ENCODE assay signal across 19 cellular contexts in genomic region chr3:5657109-5657508, GRCh38.
"Had no signal": no experiment of that assay in that cellular context is flagged by ENCODE, and none has a peak within 500 bp of the region (broad histone marks: within the 10 kb centered on the region; RNA-seq: fewer than 3 reads in every experiment).

No MANE protein-coding gene starts in this region.

- H3K9me3 ChIP-seq: ascending aorta had no signal

- H3K36me3 ChIP-seq: ascending aorta, suprapubic skin, WERI-Rb-1 had no signal

- H3K4me3 ChIP-seq: ascending aorta, suprapubic skin had no signal

- H3K27me3 ChIP-seq: ascending aorta, foreskin keratinocyte, suprapubic skin had no signal

- ATAC-seq: activated CD8-positive, alpha-beta T cell treated with anti-CD3 and anti-CD28 coated beads for 36 hours; activated T-cell treated with anti-CD3 and anti-CD28 coated beads, Interleukin-2, amount 50 U/mL, for 72 hours; foreskin keratinocyte; left lobe of liver; stimulated activated naive CD8-positive, alpha-beta T cell treated with anti-CD3 and anti-CD28 coated beads, Interleukin-15, Interleukin-2, amounts not matched to agents 100 U/mL and 50 U/mL, for 24 hours had no signal

- H3K27ac ChIP-seq: ascending aorta, foreskin keratinocyte, suprapubic skin, WERI-Rb-1 had no signal

- FAIRE-seq: bronchial epithelial cell, urothelium cell line had no signal

- DNase-seq: activated CD4-positive, alpha-beta T cell treated with anti-CD3 and anti-CD28 coated beads for 4 hours; activated CD8-positive, alpha-beta memory T cell treated with anti-CD3 and anti-CD28 coated beads, Interleukin-2, amount 50 U/mL, for 4 hours; activated CD8-positive, alpha-beta T cell treated with anti-CD3 and anti-CD28 coated beads for 36 hours; activated gamma-delta T cell treated with Interleukin-2 at 50 U/mL for 16 hours; activated naive CD8-positive, alpha-beta T cell treated with anti-CD3 and anti-CD28 coated beads, Interleukin-2, amount 10 ng/mL, durations not matched to agents 7 days and 5 days; activated T-cell treated with anti-CD3 and anti-CD28 coated beads, Interleukin-2, amount 50 U/mL, for 72 hours; foreskin keratinocyte; islet precursor cell; nephron progenitor cell; stimulated activated CD4-positive, alpha-beta T cell treated with anti-CD3 and anti-CD28 coated beads, Interleukin-2, amount 100 ng/mL, for 48 hours; stimulated activated CD8-positive, alpha-beta memory T cell treated with anti-CD3 and anti-CD28 coated beads, Interleukin-4, amount 100 ng/mL, for 48 hours; stimulated activated naive CD8-positive, alpha-beta T cell treated with anti-CD3 and anti-CD28 coated beads, Interleukin-15, Interleukin-2, amounts not matched to agents 100 U/mL and 50 U/mL, for 24 hours; T1000; WERI-Rb-1 had no signal

- H3K4me1 ChIP-seq: ascending aorta, foreskin keratinocyte, suprapubic skin had no signal
